ENCODE assay signal across 21 cellular contexts in genomic region chr12:83514372-83514771, GRCh38.
DNase-seq lines count a peak whose midpoint lies in the region; ATAC-seq and TF ChIP-seq lines count a peak whose summit lies in the region.
"Had no signal": no experiment of that assay in that cellular context is flagged by ENCODE, and none has a peak within 500 bp of the region (broad histone marks: within the 10 kb centered on the region; RNA-seq: fewer than 3 reads in every experiment).

No MANE protein-coding gene starts in this region.

- DNase-seq in DMS53 treated with DMSO at 0.1 percent for 48 hours (lab: John Stamatoyannopoulos, UW; ENCODE audit: unreplicated experiment) = peak; percentile 79
- peak; percentile 52 for DNase-seq in LNCaP clone FGC (ENCODE audit: low read depth)
- peak; percentile 71 for DNase-seq in NCI-H774 (lab: John Stamatoyannopoulos, UW)
- DNase-seq in kidney tubule cell (ENCODE audit: low spot score) = peak; percentile 25
- DNase-seq in kidney glomerular epithelial cell (lab: John Stamatoyannopoulos, UW) = no peak
- DNase-seq in RPMI8226 = no peak
- DNase-seq: activated CD8-positive, alpha-beta T cell treated with anti-CD3 and anti-CD28 coated beads for 36 hours; activated T-cell treated with anti-CD3 and anti-CD28 coated beads, Interleukin-2, amount 50 U/mL, for 1 hour; adrenal gland; CD4-positive, alpha-beta memory T cell; HCEC 1CT; immature natural killer cell; lower lobe of right lung; NCI-H2107; NCI-H526 treated with DMSO at 0.1 percent for 48 hours; stimulated activated CD4-positive, alpha-beta T cell treated with anti-CD3 and anti-CD28 coated beads, Interleukin-2, amount 100 ng/mL, for 24 hours; stimulated activated naive B cell treated with anti-CD40 and anti-IgM and Interleukin-4, amounts not matched to agents 10 μg/mL and 1 μg/mL and 100 μg/mL, for 72 hours; T-helper 9 cell had no signal

- ATAC-seq in HG02571 (IDR thresholded peaks at IDR 0.05; ENCODE audit: unreplicated experiment) = no peak
- ATAC-seq: activated CD8-positive, alpha-beta T cell treated with anti-CD3 and anti-CD28 coated beads for 36 hours; lower lobe of right lung; stimulated activated naive B cell treated with anti-CD40 and anti-IgM and Interleukin-4, amounts not matched to agents 10 μg/mL and 1 μg/mL and 100 μg/mL, for 72 hours had no signal

- TF ChIP-seq CTCF in LNCaP clone FGC (IDR thresholded peaks at IDR 0.05; ENCODE audit: control insufficient read depth, extremely low read depth, insufficient read depth) = no peak

- H3K4me3 ChIP-seq in LNCaP clone FGC (ENCODE audit: low read depth, low read length) = no peak overlapping the region
- H3K4me3 ChIP-seq: adrenal gland, coronary artery, lower lobe of right lung, thoracic aorta had no signal

Comparison
In these comparisons a context has a peak if more than half of its experiments do, and no peak if none do; other contexts are left out.
1. DNase-seq: peak in DMS53 treated with DMSO at 0.1 percent for 48 hours (single experiment), LNCaP clone FGC (single experiment), NCI-H774 (single experiment) and kidney tubule cell (single experiment); none in kidney glomerular epithelial cell (single experiment) and RPMI8226 (single experiment).